17 cellular contexts compared by ENCODE assay signal in genomic region chr6:84258268-84258667, GRCh38. TPM values are rescaled to one million over a fixed set of nuclear protein-coding genes. Genes with fewer than 3 reads are reported as not detected.
DNase-seq lines count a peak whose midpoint lies in the region; ATAC-seq, FAIRE-seq and TF ChIP-seq lines count a peak whose summit lies in the region.
"Had no signal": no experiment of that assay in that cellular context is flagged by ENCODE, and none has a peak within 500 bp of the region (broad histone marks: within the 10 kb centered on the region; RNA-seq: fewer than 3 reads in every experiment).

No MANE protein-coding gene starts in this region.

- no peak; the same call in 2 of the 3 replicates for ATAC-seq in K562
- ATAC-seq in left lobe of liver = peak; percentile 43
- ATAC-seq in left colon = no peak
- ATAC-seq: A549, Panc1 had no signal

- no peak for TF ChIP-seq RAD21 in K562 (CRISPR knock-in tag; conservative IDR thresholded peaks at IDR 0.05 in 1 of 2, IDR thresholded peaks at IDR 0.05 in 1 of 2)

- H3K9ac ChIP-seq in mammary epithelial cell (ENCODE audit: insufficient read depth, low read length) (no peak overlapping the region), K562 (ENCODE audit: insufficient read depth in 1 of 2, low read depth in 2 of 2, low read length in 2 of 2) (no peak overlapping the region)

- no peak overlapping the region for H2AFZ ChIP-seq in mammary epithelial cell (ENCODE audit: low read depth, low read length)
- H2AFZ ChIP-seq in K562 (ENCODE audit: low read depth, low read length) = peak overlapping the region; percentile 82

- H3K79me2 ChIP-seq in mammary epithelial cell (ENCODE audit: insufficient read depth, low read length) = no peaks in the 10 kb centered on the region
- no peaks in the 10 kb centered on the region for H3K79me2 ChIP-seq in K562 (ENCODE audit: control insufficient read depth, insufficient read depth, low read length)

- CTCF ChIA-PET in mammary epithelial cell (lab: Charles Lee; ENCODE audit: low non-redundant PET) = no interaction called here
- CTCF ChIA-PET in K562 (lab: Yijun Ruan, JAX; ENCODE audit: low intra/inter-chr PET ratio) = no interaction called here

- no peak for FAIRE-seq in K562 (lab: Jason Lieb, UNC)
- FAIRE-seq: A549, GM12891 had no signal

- no peaks in the 10 kb centered on the region for H3K27me3 ChIP-seq in breast epithelium
- peaks cover 2% of the 10 kb centered on the region for H3K27me3 ChIP-seq in mammary epithelial cell (ENCODE audit: insufficient read depth, low read length)
- H3K27me3 ChIP-seq in K562 (ENCODE audit: control insufficient read depth in 2 of 2, insufficient read depth in 2 of 2, low read length in 2 of 2) = no peaks in the 10 kb centered on the region
- H3K27me3 ChIP-seq in tibial nerve = no peaks in the 10 kb centered on the region
- no peaks in the 10 kb centered on the region for H3K27me3 ChIP-seq in sigmoid colon

- in situ Hi-C loops in mammary epithelial cell (cut with MboI; ENCODE audit: low sequenced_read_pairs in 2 of 2) (no loop called here), K562 (cut with MboI) (no loop called here), ACHN (cut with HindIII; ENCODE audit: low pct_ligation_motif_present, low pct_unique_long_range_greater_than_20kb, low sequenced_read_pairs) (no loop called here)

- H3K9me3 ChIP-seq in breast epithelium (no peaks in the 10 kb centered on the region), mammary epithelial cell (replicated peaks; ENCODE audit: insufficient read depth, low read length) (no peaks in the 10 kb centered on the region), K562 (replicated peaks; ENCODE audit: control insufficient read depth, insufficient read depth, low read depth, low read length) (no peaks in the 10 kb centered on the region), tibial nerve (no peaks in the 10 kb centered on the region), sigmoid colon (no peaks in the 10 kb centered on the region)
- H3K9me3 ChIP-seq: A549 had no signal

- H3K36me3 ChIP-seq in breast epithelium (no peaks in the 10 kb centered on the region), mammary epithelial cell (ENCODE audit: insufficient read depth, low read length) (no peaks in the 10 kb centered on the region), K562 (ENCODE audit: control insufficient read depth, insufficient read depth, low read length) (no peaks in the 10 kb centered on the region), tibial nerve (no peaks in the 10 kb centered on the region), sigmoid colon (no peaks in the 10 kb centered on the region)

- no peak for DNase-seq in breast epithelium (ENCODE audit: low spot score in 2 of 2)
- DNase-seq in mammary epithelial cell = no peak
- no peak for DNase-seq in K562 (ENCODE audit: extremely low read depth in 1 of 4, low spot score in 3 of 4)
- no peak for DNase-seq in left lobe of liver (ENCODE audit: low spot score)
- DNase-seq in tibial nerve (ENCODE audit: low spot score in 2 of 2) = no peak
- DNase-seq in left colon = no peak
- no peak for DNase-seq in ACHN
- DNase-seq in sigmoid colon = no peak
- DNase-seq: activated CD4-positive, alpha-beta T cell treated with anti-CD3 and anti-CD28 coated beads for 4 hours; NCI-H1930; NCI-H510A treated with DMSO at 0.1 percent for 48 hours; stimulated activated CD4-positive, alpha-beta T cell treated with anti-CD3 and anti-CD28 coated beads, Interleukin-15, amount 100 ng/mL, for 24 hours; substantia nigra had no signal

- H3K4me3 ChIP-seq in breast epithelium = peak overlapping the region in 2 of 3 donors; percentile 7 to 43
- H3K4me3 ChIP-seq in mammary epithelial cell (replicated peaks in 1 of 3; ENCODE audit: insufficient read depth in 1 of 3, low read depth in 2 of 3, low read length in 3 of 3) = no peak overlapping the region
- H3K4me3 ChIP-seq in K562 = no peak overlapping the region
- peak overlapping the region in 1 of 4 donors; percentile 25 for H3K4me3 ChIP-seq in tibial nerve
- no peak overlapping the region for H3K4me3 ChIP-seq in sigmoid colon
- H3K4me3 ChIP-seq: A549 had no signal

- 88% methylated on average over 2 of the region's 2 CpGs for WGBS in mammary epithelial cell (ENCODE audit: low coverage, missing lambda C conversion rate)
- 53% methylated on average over 2 of the region's 2 CpGs for WGBS in K562 (ENCODE audit: insufficient coverage, low coverage, missing lambda C conversion rate)
- WGBS in tibial nerve, 2 donors = 9 to 22% methylated on average over 2 of the region's 2 CpGs
- WGBS in sigmoid colon, 2 donors = 53 to 59% methylated on average over 2 of the region's 2 CpGs

- POLR2A ChIA-PET in K562 (lab: Yijun Ruan, JAX) = interaction anchor here (1.0 kb wide), 1 partner anchor 8 kb away, joined by 3 read pairs; no protein-coding TSS in a partner anchor

- intact Hi-C loops in breast epithelium (cut with DNase I; ENCODE audit: low total_unique reads) (no loop called here), mammary epithelial cell (cut with micrococcal nuclease) (no loop called here), K562 (cut with micrococcal nuclease) (no loop called here), left colon (cut with DNase I, micrococcal nuclease) (no loop called here), sigmoid colon (cut with DNase I) (no loop called here)

- H3K27ac ChIP-seq in breast epithelium (peak overlapping the region in 1 of 2 donors; percentile 34), mammary epithelial cell (ENCODE audit: insufficient read depth, low read depth, low read length) (no peak overlapping the region), K562 (ENCODE audit: extremely low read depth, low read depth, low read length) (no peak overlapping the region), tibial nerve (peak overlapping the region in 3 of 4 donors; percentile 29 to 77 (median 46)), sigmoid colon (no peak overlapping the region)
- H3K27ac ChIP-seq: A549, HL-60 had no signal

- H3K4me1 ChIP-seq in breast epithelium (no peaks in the 10 kb centered on the region), mammary epithelial cell (ENCODE audit: insufficient read depth, low read length) (no peaks in the 10 kb centered on the region), K562 (replicated peaks in 1 of 2; ENCODE audit: control insufficient read depth in 2 of 2, insufficient read depth in 2 of 2, low read length in 2 of 2) (peaks cover 0 to 11% of the 10 kb centered on the region in 2 experiments; a peak in 3 of 5 replicates), tibial nerve (peaks cover 0 to 25% (median 11%) of the 10 kb centered on the region in 4 donors), sigmoid colon (no peaks in the 10 kb centered on the region)
- H3K4me1 ChIP-seq: A549 had no signal

- no peaks in the 10 kb centered on the region for H4K20me1 ChIP-seq in mammary epithelial cell (ENCODE audit: insufficient read depth, low read length)
- H4K20me1 ChIP-seq in K562 (replicated peaks; ENCODE audit: control insufficient read depth, insufficient read depth, low read length) = no peaks in the 10 kb centered on the region

- TF ChIP-seq EP300 in K562 (IDR thresholded peaks at IDR 0.05; ENCODE audit: low read length) (no peak), tibial nerve (IDR thresholded peaks at IDR 0.05) (no peak), sigmoid colon (IDR thresholded peaks at IDR 0.05) (no peak)

- no TSS peak for BruUV-seq in mammary epithelial cell (replicated peaks; lab: Mats Ljungman, UMichigan)
- BruUV-seq in K562 (replicated peaks; lab: Mats Ljungman, UMichigan) = no TSS peak

- dilution Hi-C loops in mammary epithelial cell (cut with HindIII; ENCODE audit: low sequenced_read_pairs) = no loop called here

- TF ChIP-seq CTCF in breast epithelium (IDR thresholded peaks at IDR 0.05) = no peak
- no peak for TF ChIP-seq CTCF in mammary epithelial cell (conservative IDR thresholded peaks at IDR 0.05 in 1 of 2, IDR thresholded peaks at IDR 0.05 in 1 of 2; ENCODE audit: extremely low read depth in 1 of 2, insufficient read depth in 1 of 2, low read depth in 1 of 2, low read length in 2 of 2)
- no peak for TF ChIP-seq CTCF in K562 (IDR thresholded peaks at IDR 0.05 in 2 of 3, conservative IDR thresholded peaks at IDR 0.05 in 1 of 3; ENCODE audit: insufficient read depth in 2 of 3, low read depth in 1 of 3, low read length in 3 of 3)
- TF ChIP-seq CTCF in tibial nerve (IDR thresholded peaks at IDR 0.05) = no peak
- no peak for TF ChIP-seq CTCF in sigmoid colon (IDR thresholded peaks at IDR 0.05)

- no peak for TF ChIP-seq POLR2A in breast epithelium (IDR thresholded peaks at IDR 0.05)
- no peak for TF ChIP-seq POLR2A in K562 (conservative IDR thresholded peaks at IDR 0.05)
- no peak for TF ChIP-seq POLR2A in tibial nerve (IDR thresholded peaks at IDR 0.05)
- TF ChIP-seq POLR2A in sigmoid colon (IDR thresholded peaks at IDR 0.05) = no peak

- H3K9me1 ChIP-seq in K562 (ENCODE audit: control insufficient read depth, insufficient read depth, low read length) = no peaks in the 10 kb centered on the region

- H3K4me2 ChIP-seq in mammary epithelial cell (ENCODE audit: insufficient read depth, low read depth, low read length) (no peak overlapping the region), K562 (ENCODE audit: insufficient read depth, low read length) (peak overlapping the region; percentile 33)
- H3K4me2 ChIP-seq: A549 had no signal

TF ChIP-seq in K562, 482 proteins besides CTCF, POLR2A, EP300 and RAD21 (continues in another document):
- TF ChIP-seq ZNF3 (CRISPR knock-in tag; IDR thresholded peaks at IDR 0.05) = no peak

RNA-seq across cellular contexts. Expression of gene CEP162, which starts 30.8 kb away (rescaled TPM):
- total RNA-seq in breast epithelium = 10 to 100 TPM; 10.9 to 20.1 (median 18.7) TPM
- 1 to 10 TPM; 4.3 to 5.0 TPM for total RNA-seq in mammary epithelial cell
- 1.2 TPM for polyA plus RNA-seq in mammary epithelial cell
- polyA minus RNA-seq in mammary epithelial cell = 0.10 TPM
- total RNA-seq in K562 (2011; cell fraction: chromatin; rRNA removed; ENCODE audit: low replicate concordance) = 3.3 and 28.6 TPM in 2 replicates
- total RNA-seq in K562 (2011; cell fraction: nucleolus; rRNA removed) = 1.0 and 1.8 TPM in 2 replicates
- 3.1 and 4.3 TPM in 2 replicates for total RNA-seq in K562 (2011; cell fraction: nucleoplasm; rRNA removed)
- 3.6 and 6.7 TPM in 2 replicates for total RNA-seq in K562 (2014; rRNA removed)
- total RNA-seq in K562 (2014; rRNA removed; fragmentation: Illumina TruSeq; extraction: Trizol) = 8.6 and 9.0 TPM in 2 replicates
- total RNA-seq in K562 (2015; rRNA removed; fragmentation: Illumina TruSeq; extraction: Trizol) = 8.0 and 8.4 TPM in 2 replicates
- total RNA-seq in K562 (2021) = 5.0 and 6.4 TPM in 2 replicates
- 4.0 and 6.7 TPM in 2 replicates for polyA plus RNA-seq in K562 (2011; rRNA removed)
- 0.28 and 0.94 TPM in 2 replicates for polyA plus RNA-seq in K562 (2011; cell fraction: cytosol; rRNA removed)
- 2.7 and 3.3 TPM in 2 replicates for polyA plus RNA-seq in K562 (2011; cell fraction: nucleus; rRNA removed)
- polyA plus RNA-seq in K562 (2012) = 3.7 and 4.1 TPM in 2 replicates
- polyA plus RNA-seq in K562 (2014; fragmentation: Illumina TruSeq; extraction: Trizol) = 5.5 and 7.0 TPM in 2 replicates
- 1 to 10 TPM; 3.9 to 4.3 TPM for polyA plus RNA-seq in K562 (2014; fragmentation: Nextera tagmentation; extraction: Ambion mirVana)
- 3.7 and 6.4 TPM in 2 replicates for polyA plus RNA-seq in K562 (2014; rRNA removed)
- polyA minus RNA-seq in K562 (2011; rRNA and poly(A)+ RNA removed) = 13.8 and 15.1 TPM in 2 replicates
- 1.5 and 4.7 TPM in 2 replicates for polyA minus RNA-seq in K562 (2011; cell fraction: cytosol; rRNA and poly(A)+ RNA removed)
- polyA minus RNA-seq in K562 (2011; cell fraction: nucleus; rRNA and poly(A)+ RNA removed) = 8.3 and 11.3 TPM in 2 replicates
- 1.7 TPM for total RNA-seq in left lobe of liver
- 10 to 100 TPM; 15.1 to 20.9 (median 18.7) TPM for total RNA-seq in tibial nerve
- 1 to 10 TPM; 8.0 to 8.5 TPM for total RNA-seq in left colon
- 10 to 100 TPM; 12.4 to 18.6 (median 17.1) TPM for total RNA-seq in sigmoid colon
- 1 to 10 TPM; 1.8 to 5.2 (median 3.2) TPM for polyA plus RNA-seq in sigmoid colon

Comparison
In these comparisons a context has a peak if more than half of its experiments do, and no peak if none do; other contexts are left out.
1. H3K4me3 ChIP-seq: peak in breast epithelium (2 of 3); none in mammary epithelial cell (0 of 3), K562 (single experiment) and sigmoid colon (0 of 4).
2. H3K27ac ChIP-seq: peak in tibial nerve (3 of 4); none in mammary epithelial cell (single experiment), K562 (single experiment) and sigmoid colon (0 of 4).